8 cellular contexts compared by ENCODE assay signal in the genomic region with DNA sequence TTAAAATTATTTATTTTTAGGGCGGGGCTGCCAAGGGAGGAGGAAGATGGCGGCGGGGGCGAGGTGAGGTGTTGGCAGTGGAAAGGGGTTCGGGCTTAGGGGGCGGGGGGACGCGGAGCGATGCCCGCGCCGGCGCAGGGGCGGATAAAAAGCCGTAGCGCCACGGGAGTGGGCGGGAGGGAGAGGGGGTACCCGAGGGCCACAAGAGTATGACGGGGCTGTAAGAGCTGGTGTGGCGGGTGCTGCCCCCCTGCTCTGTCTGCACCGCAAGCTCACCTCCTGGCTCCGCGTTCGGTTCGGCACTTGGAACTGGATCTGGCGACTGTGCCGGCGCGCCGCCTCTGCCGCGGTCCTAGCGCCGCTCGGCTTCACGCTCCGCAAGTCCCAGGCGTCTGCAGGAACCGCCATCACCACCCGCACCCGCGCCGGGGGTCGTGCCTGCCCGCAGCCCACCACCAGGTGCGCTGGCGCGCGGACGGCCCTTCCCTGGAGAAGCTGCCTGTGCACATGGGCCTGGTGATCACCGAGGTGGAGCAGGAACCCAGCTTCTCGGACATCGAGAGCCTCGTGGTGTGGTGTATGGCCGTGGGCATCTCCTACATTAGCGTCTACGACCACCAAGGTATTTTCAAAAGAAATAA.
DNase-seq lines count a peak whose midpoint lies in the region; ATAC-seq and TF ChIP-seq lines count a peak whose summit lies in the region.

No MANE protein-coding gene starts in this region.

- ATAC-seq in HG03025 (IDR thresholded peaks at IDR 0.05; ENCODE audit: low FRiP score, unreplicated experiment) (peak; percentile 53), HG02610 (IDR thresholded peaks at IDR 0.05; ENCODE audit: unreplicated experiment) (no peak)

- TF ChIP-seq CTCF in SK-N-SH (IDR thresholded peaks at IDR 0.05) (no peak), fibroblast of mammary gland (conservative IDR thresholded peaks at IDR 0.05; ENCODE audit: control insufficient read depth, insufficient read depth, low read depth, low read length) (no peak)

- H2AFZ ChIP-seq in SK-N-SH (ENCODE audit: low read depth): peak overlapping the region; percentile 85

- H3F3A ChIP-seq in SK-N-SH (replicated peaks; ENCODE audit: insufficient read depth): no peaks in the 10 kb centered on the region

- no peaks in the 10 kb centered on the region for H3K9me3 ChIP-seq in SK-N-SH

- H3K9me2 ChIP-seq in SK-N-SH: no peaks in the 10 kb centered on the region

- H3K27ac ChIP-seq in SK-N-SH (ENCODE audit: low read depth in 2 of 2, low read length in 1 of 2): no peak overlapping the region

- no peak for DNase-seq in activated CD4-positive, alpha-beta T cell treated with anti-CD3 and anti-CD28 coated beads, Interleukin-2, amount 10 ng/mL, durations not matched to agents 24 days and 14 days
- DNase-seq in activated CD4-positive, alpha-beta T cell treated with anti-CD3 and anti-CD28 coated beads for 48 hours: no peak
- DNase-seq in SK-N-SH (peak; percentile 55), fibroblast of mammary gland (ENCODE audit: low read depth) (peak; percentile 54), myocyte (ENCODE audit: low read depth) (peak; percentile 57), DMS153 treated with DMSO at 0.1 percent for 48 hours (lab: John Stamatoyannopoulos, UW; ENCODE audit: unreplicated experiment) (no peak)

- no peak for TF ChIP-seq EP300 in SK-N-SH (IDR thresholded peaks at IDR 0.05; ENCODE audit: borderline replicate concordance in 1 of 2, low read depth in 1 of 2, low read length in 1 of 2)

- H3K79me2 ChIP-seq in SK-N-SH (ENCODE audit: insufficient read depth): no peaks in the 10 kb centered on the region

- POLR2A ChIA-PET in SK-N-SH (lab: Yijun Ruan, JAX): no interaction called here

- H3K4me1 ChIP-seq in SK-N-SH (ENCODE audit: control insufficient read depth in 1 of 2, insufficient read depth in 2 of 2, low read depth in 1 of 2, low read length in 1 of 2): peaks cover 0 to 2% of the 10 kb centered on the region in 2 experiments; a peak in 1 of 4 replicates

- H3K27me3 Mint-ChIP-seq in activated CD4-positive, alpha-beta T cell treated with anti-CD3 and anti-CD28 coated beads, Interleukin-2, amount 10 ng/mL, durations not matched to agents 24 days and 14 days: peaks cover 22% of the 10 kb centered on the region

- H3K4me1 Mint-ChIP-seq in activated CD4-positive, alpha-beta T cell treated with anti-CD3 and anti-CD28 coated beads, Interleukin-2, amount 10 ng/mL, durations not matched to agents 24 days and 14 days: no peaks in the 10 kb centered on the region

- H4K20me1 ChIP-seq in SK-N-SH (ENCODE audit: insufficient read depth): no peaks in the 10 kb centered on the region

- H3K36me3 Mint-ChIP-seq in activated CD4-positive, alpha-beta T cell treated with anti-CD3 and anti-CD28 coated beads, Interleukin-2, amount 10 ng/mL, durations not matched to agents 24 days and 14 days (ENCODE audit: low read depth): no peaks in the 10 kb centered on the region

- peak overlapping the region; percentile 78 for H3K4me2 ChIP-seq in SK-N-SH

- H3K9me3 Mint-ChIP-seq in activated CD4-positive, alpha-beta T cell treated with anti-CD3 and anti-CD28 coated beads, Interleukin-2, amount 10 ng/mL, durations not matched to agents 24 days and 14 days: no peaks in the 10 kb centered on the region

- intact Hi-C loops in activated CD4-positive, alpha-beta T cell treated with anti-CD3 and anti-CD28 coated beads, Interleukin-2, amount 10 ng/mL, durations not matched to agents 24 days and 14 days (cut with micrococcal nuclease): no loop called here

- H3K36me3 ChIP-seq in SK-N-SH (replicated peaks in 1 of 2; ENCODE audit: control insufficient read depth in 1 of 2, insufficient read depth in 2 of 2, low read length in 1 of 2): no peaks in the 10 kb centered on the region

- H3K9ac ChIP-seq in SK-N-SH: peak overlapping the region; percentile 34; the same call in 1 of the 2 replicates

- no peak overlapping the region for H3K27ac Mint-ChIP-seq in activated CD4-positive, alpha-beta T cell treated with anti-CD3 and anti-CD28 coated beads, Interleukin-2, amount 10 ng/mL, durations not matched to agents 24 days and 14 days

- no peak for TF ChIP-seq RAD21 in SK-N-SH (IDR thresholded peaks at IDR 0.05; ENCODE audit: low read length)

- H3K4me3 ChIP-seq in SK-N-SH (ENCODE audit: low read depth in 2 of 2, low read length in 1 of 2) (peak overlapping the region; percentile 60 to 66), fibroblast of mammary gland (ENCODE audit: control insufficient read depth, low read depth, low read length) (peak overlapping the region; percentile 65)

- WGBS in SK-N-SH (ENCODE audit: low lambda C conversion rate): 2% methylated on average over 29 of the region's 58 CpGs

- peak overlapping the region; percentile 61 for H3K4me3 Mint-ChIP-seq in activated CD4-positive, alpha-beta T cell treated with anti-CD3 and anti-CD28 coated beads, Interleukin-2, amount 10 ng/mL, durations not matched to agents 24 days and 14 days

- CTCF ChIA-PET in SK-N-SH (lab: Yijun Ruan, JAX): no interaction called here

- H3K27me3 ChIP-seq in SK-N-SH (ENCODE audit: insufficient read depth): peaks cover 5% of the 10 kb centered on the region; the same call in 1 of the 2 replicates

TF ChIP-seq in SK-N-SH, 30 proteins besides CTCF, POLR2A, EP300 and RAD21:
- TF ChIP-seq, protein P1, sequence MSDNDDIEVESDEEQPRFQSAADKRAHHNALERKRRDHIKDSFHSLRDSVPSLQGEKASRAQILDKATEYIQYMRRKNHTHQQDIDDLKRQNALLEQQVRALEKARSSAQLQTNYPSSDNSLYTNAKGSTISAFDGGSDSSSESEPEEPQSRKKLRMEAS (IDR thresholded peaks at IDR 0.05; ENCODE audit: low read depth): no peak
- peak; percentile 33; the same call in 1 of the 2 replicates for TF ChIP-seq NRF1 (IDR thresholded peaks at IDR 0.05; ENCODE audit: low read depth, low read length)

Comparison
In these comparisons a context has a peak if more than half of its experiments do, and no peak if none do; other contexts are left out.
1. DNase-seq: peak in SK-N-SH (single experiment), fibroblast of mammary gland (single experiment) and myocyte (single experiment); none in activated CD4-positive, alpha-beta T cell treated with anti-CD3 and anti-CD28 coated beads, Interleukin-2, amount 10 ng/mL, durations not matched to agents 24 days and 14 days (single experiment), activated CD4-positive, alpha-beta T cell treated with anti-CD3 and anti-CD28 coated beads for 48 hours (single experiment) and DMS153 treated with DMSO at 0.1 percent for 48 hours (single experiment).